ENCODE assay signal across 19 cellular contexts in genomic region chr7:36203081-36203775, GRCh38. TPM values are rescaled to one million over a fixed set of nuclear protein-coding genes. Genes with fewer than 3 reads are reported as not detected.
DNase-seq lines count a peak whose midpoint lies in the region; ATAC-seq and TF ChIP-seq lines count a peak whose summit lies in the region.
"Had no signal": no experiment of that assay in that cellular context is flagged by ENCODE, and none has a peak within 500 bp of the region (broad histone marks: within the 10 kb centered on the region; RNA-seq: fewer than 3 reads in every experiment).

No MANE protein-coding gene starts in this region.

- H3K27ac ChIP-seq in DND-41 (ENCODE audit: low read length) (peak overlapping the region; percentile 8; the same call in 1 of the 2 replicates), Karpas-422 (ENCODE audit: low read length) (peak overlapping the region; percentile 25), neural progenitor cell (no peak overlapping the region)
- H3K27ac ChIP-seq: ovary, uterus had no signal

- peaks cover 2% of the 10 kb centered on the region for H3K27me3 Mint-ChIP-seq in neural progenitor cell (ENCODE audit: insufficient read depth, low read depth)
- peaks cover 0 to 4% (median 0%) of the 10 kb centered on the region in 5 donors for H3K27me3 Mint-ChIP-seq in naive thymus-derived CD8-positive, alpha-beta T cell
- H3K27me3 Mint-ChIP-seq: activated naive CD4-positive, alpha-beta T cell treated with anti-CD3 and anti-CD28 coated beads, Interleukin-2, amount 50 U/mL, for 24 hours had no signal

- no peak overlapping the region for H3K9ac ChIP-seq in DND-41 (ENCODE audit: low read depth, low read length)
- H3K9ac ChIP-seq in Karpas-422 (ENCODE audit: low read length): no peak overlapping the region
- H3K9ac ChIP-seq in neural progenitor cell: no peak overlapping the region

- no peaks in the 10 kb centered on the region for H3K36me3 Mint-ChIP-seq in neural progenitor cell
- H3K36me3 Mint-ChIP-seq in naive thymus-derived CD8-positive, alpha-beta T cell: no peaks in the 10 kb centered on the region

- no peak for TF ChIP-seq CTCF in DND-41 (IDR thresholded peaks at IDR 0.05; ENCODE audit: borderline replicate concordance, extremely low read depth, low read length, poor library complexity, severe bottlenecking)
- no peak for TF ChIP-seq CTCF in neural progenitor cell (IDR thresholded peaks at IDR 0.05)

- H3K9me3 ChIP-seq in DND-41 (ENCODE audit: insufficient read depth, low read length, severe bottlenecking) (no peaks in the 10 kb centered on the region), Karpas-422 (ENCODE audit: low read length) (no peaks in the 10 kb centered on the region), neural progenitor cell (ENCODE audit: low read depth) (no peaks in the 10 kb centered on the region)
- H3K9me3 ChIP-seq: mucosa of descending colon, ovary, uterus had no signal

- no peak for ATAC-seq in DND-41 (ENCODE audit: insufficient read depth, low read depth)
- ATAC-seq in naive thymus-derived CD8-positive, alpha-beta T cell: no peak
- ATAC-seq: GM12878, left cardiac atrium, mucosa of descending colon, sciatic nerve had no signal

- H3K4me2 ChIP-seq in DND-41 (ENCODE audit: insufficient read depth, low read length) (no peak overlapping the region), Karpas-422 (ENCODE audit: low read depth, low read length, poor library complexity, severe bottlenecking) (no peak overlapping the region), neural progenitor cell (peak overlapping the region; percentile 39)

- H4K20me1 ChIP-seq in DND-41 (ENCODE audit: insufficient read depth, low read length) (no peaks in the 10 kb centered on the region), Karpas-422 (ENCODE audit: insufficient read depth, low read depth, low read length) (no peaks in the 10 kb centered on the region), neural progenitor cell (ENCODE audit: low read depth) (no peaks in the 10 kb centered on the region)

- H3F3A ChIP-seq in neural progenitor cell (ENCODE audit: low read depth): peaks cover 3% of the 10 kb centered on the region

- H3K4me1 Mint-ChIP-seq in neural progenitor cell: peaks cover 55% of the 10 kb centered on the region
- H3K4me1 Mint-ChIP-seq in naive thymus-derived CD8-positive, alpha-beta T cell: peaks cover 7 to 30% (median 26%) of the 10 kb centered on the region in 4 donors

- H3K9me3 Mint-ChIP-seq in neural progenitor cell: no peaks in the 10 kb centered on the region
- no peaks in the 10 kb centered on the region for H3K9me3 Mint-ChIP-seq in naive thymus-derived CD8-positive, alpha-beta T cell
- H3K9me3 Mint-ChIP-seq: activated naive CD4-positive, alpha-beta T cell treated with anti-CD3 and anti-CD28 coated beads, Interleukin-2, amount 50 U/mL, for 24 hours had no signal

- H2AFZ ChIP-seq in DND-41 (ENCODE audit: low read depth, low read length) (no peak overlapping the region), Karpas-422 (ENCODE audit: low read length) (no peak overlapping the region), neural progenitor cell (replicated peaks) (peak overlapping the region; percentile 40)

- H3K9me2 ChIP-seq in Karpas-422 (replicated peaks; ENCODE audit: insufficient read depth, low read length): no peaks in the 10 kb centered on the region

- no peak overlapping the region for H3K4me3 ChIP-seq in DND-41 (ENCODE audit: low read depth in 1 of 2, low read length in 2 of 2)
- H3K4me3 ChIP-seq in Karpas-422 (ENCODE audit: low read length): no peak overlapping the region
- H3K4me3 ChIP-seq in neural progenitor cell: no peak overlapping the region
- H3K4me3 ChIP-seq: GM12878, mucosa of descending colon, ovary, uterus had no signal

- H3K27ac Mint-ChIP-seq in neural progenitor cell: peak overlapping the region; percentile 12
- H3K27ac Mint-ChIP-seq in naive thymus-derived CD8-positive, alpha-beta T cell: peak overlapping the region in 1 of 10 donors; percentile 21
- H3K27ac Mint-ChIP-seq: activated naive CD4-positive, alpha-beta T cell treated with anti-CD3 and anti-CD28 coated beads, Interleukin-2, amount 50 U/mL, for 24 hours had no signal

- H3K27me3 ChIP-seq in DND-41 (ENCODE audit: insufficient read depth, low read length, poor library complexity) (no peaks in the 10 kb centered on the region), Karpas-422 (ENCODE audit: low read length) (no peaks in the 10 kb centered on the region), neural progenitor cell (no peaks in the 10 kb centered on the region)
- H3K27me3 ChIP-seq: ovary, uterus had no signal

- no peak for DNase-seq in DND-41
- no peak for DNase-seq in Karpas-422
- DNase-seq in UCSD-AML1 (lab: John Stamatoyannopoulos, UW; ENCODE audit: unreplicated experiment): peak; percentile 12
- DNase-seq in neural progenitor cell (ENCODE audit: low spot score): no peak
- no peak for DNase-seq in naive thymus-derived CD8-positive, alpha-beta T cell
- no peak for DNase-seq in effector CD4-positive, alpha-beta T cell
- DNase-seq in nucleus accumbens (lab: John Stamatoyannopoulos, UW): no peak
- DNase-seq: activated CD4-positive, alpha-beta T cell treated with anti-CD3 and anti-CD28 coated beads, Interleukin-2, amount 50 U/mL, for 4 hours; foreskin melanocyte; KG1; left cardiac atrium; mucosa of descending colon; NCI-H1092 treated with DMSO at 0.1 percent for 48 hours; ovary; stimulated activated CD4-positive, alpha-beta T cell treated with anti-CD3 and anti-CD28 coated beads, Interleukin-2, amount 100 ng/mL, for 24 hours; uterus had no signal

- POLR2A ChIA-PET in naive thymus-derived CD8-positive, alpha-beta T cell (lab: Charles Lee): no interaction called here

- H3K36me3 ChIP-seq in DND-41 (ENCODE audit: insufficient read depth, low read length): no peaks in the 10 kb centered on the region
- 0 out of 2 replicates have a peak, but pooled peaks cover 3% of the 10 kb centered on the region for H3K36me3 ChIP-seq in Karpas-422 (ENCODE audit: insufficient read depth, low read length)
- H3K36me3 ChIP-seq in neural progenitor cell: no peaks in the 10 kb centered on the region
- H3K36me3 ChIP-seq: ovary, uterus had no signal

- H3K4me3 Mint-ChIP-seq in neural progenitor cell: no peak overlapping the region
- peak overlapping the region in 1 of 10 donors; percentile 32 for H3K4me3 Mint-ChIP-seq in naive thymus-derived CD8-positive, alpha-beta T cell
- H3K4me3 Mint-ChIP-seq: activated naive CD4-positive, alpha-beta T cell treated with anti-CD3 and anti-CD28 coated beads, Interleukin-2, amount 50 U/mL, for 24 hours had no signal

- H3K79me2 ChIP-seq in DND-41 (ENCODE audit: insufficient read depth, low read length) (no peaks in the 10 kb centered on the region), Karpas-422 (ENCODE audit: low read length) (peaks cover 99% of the 10 kb centered on the region), neural progenitor cell (ENCODE audit: low read depth) (no peaks in the 10 kb centered on the region)

- peaks cover 14% of the 10 kb centered on the region for H3K4me1 ChIP-seq in DND-41 (ENCODE audit: insufficient read depth, low read length)
- peaks cover 87% of the 10 kb centered on the region for H3K4me1 ChIP-seq in Karpas-422 (ENCODE audit: low read length)
- peaks cover 28% of the 10 kb centered on the region for H3K4me1 ChIP-seq in neural progenitor cell

RNA-seq across cellular contexts. Expression of gene EEPD1, which starts 50.2 kb away (rescaled TPM):
- 28.8 and 63.5 TPM in 2 replicates for total RNA-seq in Karpas-422 (2014; rRNA removed; shearing (Covaris generic); ENCODE audit: low replicate concordance)
- 1.1 and 6.5 TPM in 2 replicates for total RNA-seq in neural progenitor cell (ENCODE audit: low replicate concordance)
- total RNA-seq in naive thymus-derived CD8-positive, alpha-beta T cell: 1 to 10 TPM in 1 of 2 experiments, under 1 TPM in 1; 0.86 to 1.2 TPM
- polyA plus RNA-seq in naive thymus-derived CD8-positive, alpha-beta T cell: 1 to 10 TPM; 3.6 to 6.3 (median 5.1) TPM
